Comparison of ENCODE assay signal across 10 cellular contexts in the genomic region with DNA sequence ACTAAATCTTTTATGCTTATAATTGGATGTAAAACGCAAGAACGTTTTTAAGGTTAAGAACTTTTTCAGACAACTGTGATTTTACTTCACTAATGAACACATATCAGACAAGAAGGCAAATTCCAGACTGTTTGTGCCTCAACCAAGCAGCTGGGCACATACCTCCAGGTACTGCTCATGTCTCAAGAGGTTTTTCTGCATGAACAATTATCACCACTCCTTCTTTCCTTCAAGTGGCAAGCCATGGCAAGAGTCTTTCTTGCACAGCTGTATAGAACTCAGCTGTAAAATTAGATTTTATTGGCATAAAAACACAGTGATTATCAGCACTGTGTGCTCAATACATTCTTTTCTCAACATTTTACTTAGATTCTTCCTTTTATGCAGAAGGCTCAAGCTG.
DNase-seq lines count a peak whose midpoint lies in the region; ATAC-seq and TF ChIP-seq lines count a peak whose summit lies in the region.
"Had no signal": no experiment of that assay in that cellular context is flagged by ENCODE, and none has a peak within 500 bp of the region (broad histone marks: within the 10 kb centered on the region; RNA-seq: fewer than 3 reads in every experiment).

No MANE protein-coding gene starts in this region.

- BruUV-seq in Caco-2 (replicated peaks; lab: Mats Ljungman, UMichigan), result no TSS peak

- peaks cover 7% of the 10 kb centered on the region for H3K36me3 Mint-ChIP-seq in endothelial cell (ENCODE audit: low read depth, unreplicated experiment)
- peaks cover 31% of the 10 kb centered on the region for H3K36me3 Mint-ChIP-seq in nephron progenitor cell (ENCODE audit: low read depth)
- peaks cover 17% of the 10 kb centered on the region for H3K36me3 Mint-ChIP-seq in Caco-2 (ENCODE audit: insufficient read depth, unreplicated experiment)

- ATAC-seq in GM18861 (IDR thresholded peaks at IDR 0.05; ENCODE audit: unreplicated experiment), result no peak

- H3K4me1 ChIP-seq in Caco-2, result peaks cover 50% of the 10 kb centered on the region

- POLR2A ChIA-PET in Caco-2 (lab: Charles Lee), result no interaction called here

- no peaks in the 10 kb centered on the region for H3K36me3 ChIP-seq in Caco-2 (ENCODE audit: control insufficient read depth, insufficient read depth, low read length)

- no peaks in the 10 kb centered on the region for H3K27me3 Mint-ChIP-seq in endothelial cell (ENCODE audit: unreplicated experiment)
- no peaks in the 10 kb centered on the region for H3K27me3 Mint-ChIP-seq in nephron progenitor cell (ENCODE audit: low read depth, poor library complexity)
- H3K27me3 Mint-ChIP-seq in Caco-2 (ENCODE audit: insufficient read depth, unreplicated experiment), result no peaks in the 10 kb centered on the region

- CTCF ChIA-PET in Caco-2 (lab: Charles Lee), result no interaction called here

- intact Hi-C loops in Caco-2 (cut with micrococcal nuclease; ENCODE audit: unreplicated experiment), result no loop called here

- H3K9me3 ChIP-seq in Caco-2, result no peaks in the 10 kb centered on the region

- DNase-seq in DMS79 treated with DMSO at 0.1 percent for 48 hours (lab: John Stamatoyannopoulos, UW) (peak; percentile 87), NCI-H2029 treated with DMSO at 0.1 percent for 48 hours (lab: John Stamatoyannopoulos, UW) (peak; percentile 48), endothelial cell (ENCODE audit: low spot score) (no peak), nephron progenitor cell (no peak), T1000 (lab: John Stamatoyannopoulos, UW) (no peak), Caco-2 (no peak)
- no peak for DNase-seq in activated CD4-positive, alpha-beta T cell treated with anti-CD3 and anti-CD28 coated beads, Interleukin-2, amount 50 U/mL, for 48 hours
- DNase-seq: activated naive CD8-positive, alpha-beta T cell treated with anti-CD3 and anti-CD28 coated beads, Interleukin-2, amount 10 ng/mL, durations not matched to agents 7 days and 5 days had no signal

- no peaks in the 10 kb centered on the region for H3K27me3 ChIP-seq in Caco-2 (replicated peaks; ENCODE audit: control insufficient read depth, insufficient read depth, low read length)

- H3K27ac Mint-ChIP-seq in endothelial cell (ENCODE audit: unreplicated experiment), result peak overlapping the region; percentile 4
- no peak overlapping the region for H3K27ac Mint-ChIP-seq in nephron progenitor cell
- no peak overlapping the region for H3K27ac Mint-ChIP-seq in Caco-2 (ENCODE audit: unreplicated experiment)
- H3K27ac Mint-ChIP-seq: activated naive CD8-positive, alpha-beta T cell treated with anti-CD3 and anti-CD28 coated beads, Interleukin-2, amount 10 ng/mL, durations not matched to agents 7 days and 5 days had no signal

- H3K4me1 Mint-ChIP-seq in endothelial cell (ENCODE audit: unreplicated experiment) (peaks cover 72% of the 10 kb centered on the region), nephron progenitor cell (peaks cover 70% of the 10 kb centered on the region), Caco-2 (ENCODE audit: low read depth, unreplicated experiment) (peaks cover 18% of the 10 kb centered on the region)

- no peak overlapping the region for H3K4me3 ChIP-seq in Caco-2 (ENCODE audit: low read depth, low read length)

- TF ChIP-seq CTCF in endothelial cell (IDR thresholded peaks at IDR 0.05; ENCODE audit: unreplicated experiment) (no peak), nephron progenitor cell (IDR thresholded peaks at IDR 0.05) (no peak), Caco-2 (IDR thresholded peaks at IDR 0.05; ENCODE audit: insufficient read depth in 1 of 2, low read depth in 1 of 2, low read length in 1 of 2, severe bottlenecking in 1 of 2, unreplicated experiment in 1 of 2) (no peak)

- H3K9me3 Mint-ChIP-seq in endothelial cell (ENCODE audit: unreplicated experiment) (no peaks in the 10 kb centered on the region), nephron progenitor cell (no peaks in the 10 kb centered on the region), Caco-2 (ENCODE audit: unreplicated experiment) (no peaks in the 10 kb centered on the region)
- H3K9me3 Mint-ChIP-seq: activated naive CD8-positive, alpha-beta T cell treated with anti-CD3 and anti-CD28 coated beads, Interleukin-2, amount 10 ng/mL, durations not matched to agents 7 days and 5 days; T-helper 1 cell treated with Interleukin-12 subunit alpha and Interleukin-12 subunit beta and Interleukin-4 antibody, amounts not matched to agents 30 μg/mL and 1 μg/mL, for 36 hours had no signal

- H3K4me3 Mint-ChIP-seq in endothelial cell (ENCODE audit: unreplicated experiment) (no peak overlapping the region), nephron progenitor cell (peak overlapping the region; percentile 25), Caco-2 (ENCODE audit: unreplicated experiment) (no peak overlapping the region)
- H3K4me3 Mint-ChIP-seq: T-helper 1 cell treated with Interleukin-12 subunit alpha and Interleukin-12 subunit beta and Interleukin-4 antibody, amounts not matched to agents 30 μg/mL and 1 μg/mL, for 36 hours had no signal

Comparison
In these comparisons a context has a peak if more than half of its experiments do, and no peak if none do; other contexts are left out.
1. DNase-seq: peak in DMS79 treated with DMSO at 0.1 percent for 48 hours (single experiment) and NCI-H2029 treated with DMSO at 0.1 percent for 48 hours (single experiment); none in endothelial cell (single experiment), nephron progenitor cell (single experiment), T1000 (single experiment), Caco-2 (0 of 2) and activated CD4-positive, alpha-beta T cell treated with anti-CD3 and anti-CD28 coated beads, Interleukin-2, amount 50 U/mL, for 48 hours (0 of 2).